In the genomic region with DNA sequence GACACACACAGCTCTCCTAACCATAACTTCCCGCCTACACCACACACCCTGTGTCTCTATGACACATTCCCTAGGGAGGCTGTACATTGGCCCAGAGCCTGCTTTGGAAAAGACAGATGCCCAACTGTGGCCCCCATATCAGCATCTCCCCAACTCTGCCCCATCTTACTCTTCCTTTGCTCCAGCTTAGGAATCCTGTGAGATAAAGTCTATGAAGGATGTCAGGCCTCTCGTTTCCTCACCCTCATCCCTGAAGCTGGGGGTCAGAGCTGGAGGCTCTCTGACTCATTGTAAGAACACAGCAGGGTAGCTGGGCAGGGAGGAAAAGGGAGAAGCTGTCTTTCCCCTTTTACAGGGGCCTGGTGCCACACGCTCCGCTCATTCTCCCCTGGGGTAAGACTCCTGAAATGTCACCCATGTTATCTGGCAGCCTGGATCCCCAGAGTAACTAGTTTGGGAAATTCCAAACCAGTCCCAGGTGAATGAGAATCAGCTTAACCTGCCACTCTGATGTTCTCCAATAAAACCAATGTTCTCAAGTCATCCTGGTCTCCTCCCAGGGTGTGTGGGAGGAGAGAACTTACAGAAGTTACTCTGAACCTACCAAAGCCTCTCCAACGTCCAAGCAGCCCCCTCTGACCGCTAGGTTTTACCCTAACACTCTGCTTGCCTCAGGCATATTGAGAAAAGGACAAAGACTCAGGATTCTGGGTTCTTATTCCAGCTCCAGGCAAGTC, we compare ENCODE assay signal across 1 cellular context.
TF ChIP-seq lines count a peak whose summit lies in the region.

No MANE protein-coding gene starts in this region.

TF ChIP-seq in HepG2, 621 proteins besides CTCF, POLR2A, EP300 and RAD21:
- no peak for TF ChIP-seq ZNF230 (CRISPR knock-in tag; IDR thresholded peaks at IDR 0.05)
- TF ChIP-seq, protein P1, sequence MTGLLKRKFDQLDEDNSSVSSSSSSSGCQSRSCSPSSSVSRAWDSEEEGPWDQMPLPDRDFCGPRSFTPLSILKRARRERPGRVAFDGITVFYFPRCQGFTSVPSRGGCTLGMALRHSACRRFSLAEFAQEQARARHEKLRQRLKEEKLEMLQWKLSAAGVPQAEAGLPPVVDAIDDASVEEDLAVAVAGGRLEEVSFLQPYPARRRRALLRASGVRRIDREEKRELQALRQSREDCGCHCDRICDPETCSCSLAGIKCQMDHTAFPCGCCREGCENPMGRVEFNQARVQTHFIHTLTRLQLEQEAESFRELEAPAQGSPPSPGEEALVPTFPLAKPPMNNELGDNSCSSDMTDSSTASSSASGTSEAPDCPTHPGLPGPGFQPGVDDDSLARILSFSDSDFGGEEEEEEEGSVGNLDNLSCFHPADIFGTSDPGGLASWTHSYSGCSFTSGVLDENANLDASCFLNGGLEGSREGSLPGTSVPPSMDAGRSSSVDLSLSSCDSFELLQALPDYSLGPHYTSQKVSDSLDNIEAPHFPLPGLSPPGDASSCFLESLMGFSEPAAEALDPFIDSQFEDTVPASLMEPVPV (CRISPR knock-in tag; IDR thresholded peaks at IDR 0.05) = no peak
- TF ChIP-seq ZFP41 (CRISPR knock-in tag; IDR thresholded peaks at IDR 0.05; ENCODE audit: borderline replicate concordance) = no peak
- TF ChIP-seq ATF7-NPFF (CRISPR knock-in tag; IDR thresholded peaks at IDR 0.05; ENCODE audit: low read depth) = no peak
- TF ChIP-seq ZMYM4 (CRISPR knock-in tag; IDR thresholded peaks at IDR 0.05) = no peak
- TF ChIP-seq, protein P2, sequence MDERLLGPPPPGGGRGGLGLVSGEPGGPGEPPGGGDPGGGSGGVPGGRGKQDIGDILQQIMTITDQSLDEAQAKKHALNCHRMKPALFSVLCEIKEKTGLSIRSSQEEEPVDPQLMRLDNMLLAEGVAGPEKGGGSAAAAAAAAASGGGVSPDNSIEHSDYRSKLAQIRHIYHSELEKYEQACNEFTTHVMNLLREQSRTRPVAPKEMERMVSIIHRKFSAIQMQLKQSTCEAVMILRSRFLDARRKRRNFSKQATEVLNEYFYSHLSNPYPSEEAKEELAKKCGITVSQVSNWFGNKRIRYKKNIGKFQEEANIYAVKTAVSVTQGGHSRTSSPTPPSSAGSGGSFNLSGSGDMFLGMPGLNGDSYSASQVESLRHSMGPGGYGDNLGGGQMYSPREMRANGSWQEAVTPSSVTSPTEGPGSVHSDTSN (CRISPR knock-in tag; IDR thresholded peaks at IDR 0.05) = no peak
- TF ChIP-seq RCOR2 (CRISPR knock-in tag; IDR thresholded peaks at IDR 0.05) = no peak
- no peak for TF ChIP-seq NCOA5 (CRISPR knock-in tag; IDR thresholded peaks at IDR 0.05)
- TF ChIP-seq ZNF567 (CRISPR knock-in tag; IDR thresholded peaks at IDR 0.05; ENCODE audit: borderline replicate concordance) = no peak
